8 cellular contexts compared by ENCODE assay signal in genomic region chr1:46238835-46239234, GRCh38. TPM values are rescaled to one million over a fixed set of nuclear protein-coding genes. Genes with fewer than 3 reads are reported as not detected.
A peak's percentile ranks its signal among the peaks of the same experiment; 100 is the strongest.
DNase-seq lines count a peak whose midpoint lies in the region; ATAC-seq and TF ChIP-seq lines count a peak whose summit lies in the region.
"Not testable (repeated sequence)": the region's sequence is repeated elsewhere in the genome, so short reads cannot be mapped to it uniquely, and the experiment has no call there.
"Had no signal": no experiment of that assay in that cellular context is flagged by ENCODE, and none has a peak within 500 bp of the region (broad histone marks: within the 10 kb centered on the region; RNA-seq: fewer than 3 reads in every experiment).

No MANE protein-coding gene starts in this region.

- not testable (repeated sequence) for H3K23ac ChIP-seq in mesenchymal stem cell (ENCODE audit: low read length in 2 of 2)

- H3K4me1 ChIP-seq in mesenchymal stem cell (ENCODE audit: control insufficient read depth, insufficient read depth, low read depth, low read length), result not testable (repeated sequence)

- H3K4ac ChIP-seq in mesenchymal stem cell (ENCODE audit: low read depth in 1 of 2, low read length in 2 of 2), result not testable (repeated sequence)

- not testable (repeated sequence) for TF ChIP-seq CTCF in AG10803 (conservative IDR thresholded peaks at IDR 0.05; ENCODE audit: low read length); activated B cell treated with CpG ODN at 0.5 μM for 24 hours (IDR thresholded peaks at IDR 0.05); cardiac fibroblast (IDR thresholded peaks at IDR 0.05; ENCODE audit: low read depth, low read length); fibroblast of the aortic adventitia (IDR thresholded peaks at IDR 0.05; ENCODE audit: insufficient read depth, low read length)

- intact Hi-C loops in activated B cell treated with CpG ODN at 0.5 μM for 24 hours (cut with micrococcal nuclease), result not testable (repeated sequence)

- H2BK15ac ChIP-seq in mesenchymal stem cell (ENCODE audit: low read depth, poor library complexity, severe bottlenecking), result not testable (repeated sequence)

- H3K9me3 Mint-ChIP-seq in activated B cell treated with CpG ODN at 0.5 μM for 24 hours, result not testable (repeated sequence)

- H3K4me3 ChIP-seq in AG10803 (ENCODE audit: low read length); cardiac fibroblast (replicated peaks in 1 of 2; ENCODE audit: low read depth in 2 of 2, low read length in 2 of 2); fibroblast of the aortic adventitia (ENCODE audit: low read depth, low read length); mesenchymal stem cell (ENCODE audit: insufficient read depth in 1 of 2, low read depth in 1 of 2, low read length in 2 of 2): not testable (repeated sequence)

- H3K4me2 ChIP-seq in mesenchymal stem cell (ENCODE audit: low read length, poor library complexity, severe bottlenecking), result not testable (repeated sequence)

- not testable (repeated sequence) for H2BK5ac ChIP-seq in mesenchymal stem cell (ENCODE audit: low read depth, low read length, poor library complexity, severe bottlenecking)

- H2AFZ ChIP-seq in mesenchymal stem cell (ENCODE audit: low read depth, low read length), result not testable (repeated sequence)

- not testable (repeated sequence) for H3K14ac ChIP-seq in mesenchymal stem cell (ENCODE audit: low read length in 2 of 2)

- not testable (repeated sequence) for H4K8ac ChIP-seq in mesenchymal stem cell (ENCODE audit: low read length)

- not testable (repeated sequence) for H2BK120ac ChIP-seq in mesenchymal stem cell (ENCODE audit: low read depth, low read length)

- POLR2A ChIA-PET in activated B cell treated with CpG ODN at 0.5 μM for 24 hours (lab: Charles Lee), result interaction anchor here (0.6 kb wide), 1 partner anchor 93 kb away, joined by 4 read pairs; no protein-coding TSS in a partner anchor

- H3K79me1 ChIP-seq in mesenchymal stem cell (replicated peaks; ENCODE audit: low read length, poor library complexity, severe bottlenecking), result not testable (repeated sequence)

- H3K36me3 ChIP-seq in mesenchymal stem cell (ENCODE audit: control insufficient read depth in 1 of 2, insufficient read depth in 2 of 2, low read depth in 1 of 2, low read length in 2 of 2), result not testable (repeated sequence)

- not testable (repeated sequence) for H3K27ac ChIP-seq in mesenchymal stem cell (ENCODE audit: low read length, poor library complexity, severe bottlenecking)

- H3K18ac ChIP-seq in mesenchymal stem cell (ENCODE audit: low read depth in 1 of 2, low read length in 2 of 2), result not testable (repeated sequence)

- 50% methylated on average over 1 of the region's 1 CpG for WGBS in mesenchymal stem cell

- H3K27me3 ChIP-seq in mesenchymal stem cell (ENCODE audit: control insufficient read depth in 1 of 2, insufficient read depth in 1 of 2, low read length in 2 of 2), result not testable (repeated sequence)

- H2BK12ac ChIP-seq in mesenchymal stem cell (ENCODE audit: low read length in 2 of 2), result not testable (repeated sequence)

- CTCF ChIA-PET in activated B cell treated with CpG ODN at 0.5 μM for 24 hours (lab: Charles Lee), result not testable (repeated sequence)

- not testable (repeated sequence) for ATAC-seq in activated B cell treated with CpG ODN at 0.5 μM for 24 hours (ENCODE audit: low read depth)

- H3K27me3 Mint-ChIP-seq in activated B cell treated with CpG ODN at 0.5 μM for 24 hours, result not testable (repeated sequence)

- not testable (repeated sequence) for H2AK5ac ChIP-seq in mesenchymal stem cell (ENCODE audit: low read length, severe bottlenecking)

- DNase-seq in AG10803 (ENCODE audit: low read depth) (peak; percentile 39), GM04504 (ENCODE audit: low read depth) (peak; percentile 15), NCI-H226 (peak; percentile 57), cardiac fibroblast (ENCODE audit: low read depth in 2 of 2) (peak; percentile 24 to 93), fibroblast of the aortic adventitia (ENCODE audit: low read depth) (peak; percentile 78), mesenchymal stem cell (peak; percentile 55)
- DNase-seq in activated B cell treated with CpG ODN at 0.5 μM for 24 hours, result not testable (repeated sequence)

- H4K91ac ChIP-seq in mesenchymal stem cell (ENCODE audit: low read length), result not testable (repeated sequence)

- H3K27ac Mint-ChIP-seq in activated B cell treated with CpG ODN at 0.5 μM for 24 hours, result peak overlapping the region; percentile 31

- peaks cover 13% of the 10 kb centered on the region for H3K9me3 ChIP-seq in mesenchymal stem cell (ENCODE audit: control insufficient read depth, low read length)

- not testable (repeated sequence) for H3K4me1 Mint-ChIP-seq in activated B cell treated with CpG ODN at 0.5 μM for 24 hours

- not testable (repeated sequence) for H3K4me3 Mint-ChIP-seq in activated B cell treated with CpG ODN at 0.5 μM for 24 hours

- peak overlapping the region; percentile 61 for H3K9ac ChIP-seq in mesenchymal stem cell (ENCODE audit: low read length)

- H3K36me3 Mint-ChIP-seq in activated B cell treated with CpG ODN at 0.5 μM for 24 hours (ENCODE audit: low read depth), result not testable (repeated sequence)

RNA-seq across cellular contexts. Expression of gene RAD54L, which starts 8.7 kb away (rescaled TPM):
- total RNA-seq in activated B cell treated with CpG ODN at 0.5 μM for 24 hours (2.9 and 3.7 TPM in 2 replicates), fibroblast of the aortic adventitia (ENCODE audit: low replicate concordance) (0.90 and 9.7 TPM in 2 replicates)
- polyA plus RNA-seq in mesenchymal stem cell (2013, experiment 1 of 2), result 1.2 TPM
- polyA plus RNA-seq in mesenchymal stem cell (2013, experiment 2 of 2), result 1.1 TPM

RNA-seq across cellular contexts. Expression of gene LURAP1, which starts 35.7 kb away (rescaled TPM):
- 0.20 TPM in 1 of 2 replicates, not detected in the other for total RNA-seq in activated B cell treated with CpG ODN at 0.5 μM for 24 hours
- 3.4 and 6.5 TPM in 2 replicates for total RNA-seq in fibroblast of the aortic adventitia (ENCODE audit: low replicate concordance)
- polyA plus RNA-seq in mesenchymal stem cell (2013, experiment 1 of 2), result 1.2 TPM
- polyA plus RNA-seq in mesenchymal stem cell (2013, experiment 2 of 2), result 1.1 TPM
- polyA plus RNA-seq: IgD-negative memory B cell had no signal

RNA-seq across cellular contexts. Expression of gene POMGNT1, which starts 40.6 kb away (rescaled TPM):
- 37.4 and 39.5 TPM in 2 replicates for total RNA-seq in activated B cell treated with CpG ODN at 0.5 μM for 24 hours
- total RNA-seq in fibroblast of the aortic adventitia (ENCODE audit: low replicate concordance), result 5.6 and 43.2 TPM in 2 replicates
- polyA plus RNA-seq in mesenchymal stem cell (2013, experiment 1 of 2), result 55.9 TPM
- polyA plus RNA-seq in mesenchymal stem cell (2013, experiment 2 of 2), result 60.5 TPM
